In the genomic region with DNA sequence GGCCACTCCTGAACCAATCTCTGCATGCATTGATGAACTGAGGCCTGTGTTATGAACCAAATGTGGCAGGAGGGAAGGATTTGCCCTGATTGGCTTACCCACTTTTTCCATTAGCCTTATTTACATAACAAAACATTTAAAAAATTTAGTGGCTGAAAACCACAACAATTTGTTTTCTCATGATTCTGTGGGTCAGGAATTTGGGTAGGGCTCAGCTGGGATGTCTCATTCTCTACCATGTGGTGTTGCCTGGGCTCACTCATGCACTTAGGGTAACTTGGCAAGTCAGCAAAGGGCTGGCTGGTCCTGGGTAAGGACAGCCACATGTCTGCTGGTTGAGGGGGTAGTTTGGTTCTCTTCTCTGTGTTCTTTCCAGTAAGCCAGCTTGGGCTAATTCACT, we compare ENCODE assay signal across 30 cellular contexts. TPM values are rescaled to one million over a fixed set of nuclear protein-coding genes. Genes with fewer than 3 reads are reported as not detected.
A peak's percentile ranks its signal among the peaks of the same experiment; 100 is the strongest.
DNase-seq lines count a peak whose midpoint lies in the region; ATAC-seq, FAIRE-seq and TF ChIP-seq lines count a peak whose summit lies in the region.
"Had no signal": no experiment of that assay in that cellular context is flagged by ENCODE, and none has a peak within 500 bp of the region (broad histone marks: within the 10 kb centered on the region; RNA-seq: fewer than 3 reads in every experiment).

No MANE protein-coding gene starts in this region.

- intact Hi-C loops in activated CD8-positive, alpha-beta T cell treated with anti-CD3 and anti-CD28 coated beads for 36 hours (cut with micrococcal nuclease), result no loop called here
- intact Hi-C loops in ascending aorta (cut with DNase I), result no loop called here

- H3K27ac Mint-ChIP-seq in activated CD8-positive, alpha-beta T cell treated with anti-CD3 and anti-CD28 coated beads for 36 hours, result no peak overlapping the region
- H3K27ac Mint-ChIP-seq: CD14-positive monocyte; natural killer cell treated with Interleukin-12 subunit alpha and Interleukin-12 subunit beta and Interleukin-15 and Interleukin-18, amount 100 ng/mL, for 72 hours; stimulated activated naive CD8-positive, alpha-beta T cell treated with anti-CD3 and anti-CD28 coated beads, Interleukin-15, amount 100 ng/mL, for 72 hours; T-cell had no signal

- CTCF ChIA-PET in BJ (lab: Yijun Ruan, JAX), result interaction anchor here (0.6 to 1.4 kb wide), 3 partner anchors 19 to 48 kb away, joined by 3 to 5 read pairs (median 4); no protein-coding TSS in a partner anchor
- CTCF ChIA-PET in activated CD8-positive, alpha-beta T cell treated with anti-CD3 and anti-CD28 coated beads for 36 hours (lab: Charles Lee), result interaction anchor here (1.5 kb wide), 1 partner anchor 19 kb away, joined by 4 read pairs; no protein-coding TSS in a partner anchor

- H3K4me3 ChIP-seq in BJ (ENCODE audit: low read depth, low read length) (no peak overlapping the region), bronchial epithelial cell (ENCODE audit: low read depth, low read length) (no peak overlapping the region), ascending aorta (no peak overlapping the region)
- H3K4me3 ChIP-seq: dorsolateral prefrontal cortex, PC-9, right atrium auricular region had no signal

- DNase-seq in BJ (ENCODE audit: low read depth), result peak; percentile 20
- peak; percentile 59 for DNase-seq in LHCN-M2 (ENCODE audit: low read depth)
- peak; percentile 73 for DNase-seq in bronchial epithelial cell (ENCODE audit: low read depth)
- peak; percentile 29 for DNase-seq in kidney glomerular epithelial cell (lab: John Stamatoyannopoulos, UW)
- DNase-seq in activated CD8-positive, alpha-beta T cell treated with anti-CD3 and anti-CD28 coated beads for 36 hours, result no peak
- no peak for DNase-seq in ascending aorta (ENCODE audit: low spot score in 2 of 2)
- DNase-seq: activated naive CD4-positive, alpha-beta T cell treated with Interleukin-2 at 50 U/mL for 16 hours; activated T-cell treated with anti-CD3 and anti-CD28 coated beads, Interleukin-2, amount 50 U/mL, for 48 hours; amygdala; dorsolateral prefrontal cortex; KG1; left colon; NCI-H1092; NCI-H187 treated with DMSO at 0.1 percent for 48 hours; NCI-H345; PC-9; SIG-M5; stimulated activated naive CD8-positive, alpha-beta T cell treated with anti-CD3 and anti-CD28 coated beads, Interleukin-15, amount 100 ng/mL, for 72 hours; T-cell had no signal

- FAIRE-seq in bronchial epithelial cell (lab: Jason Lieb, UNC), result no peak
- FAIRE-seq: GM18507, TTC549 had no signal

- H3K36me3 Mint-ChIP-seq in activated CD8-positive, alpha-beta T cell treated with anti-CD3 and anti-CD28 coated beads for 36 hours (ENCODE audit: low read depth), result peaks cover 2% of the 10 kb centered on the region
- H3K36me3 Mint-ChIP-seq: CD14-positive monocyte had no signal

- no peaks in the 10 kb centered on the region for H3K4me1 Mint-ChIP-seq in activated CD8-positive, alpha-beta T cell treated with anti-CD3 and anti-CD28 coated beads for 36 hours (ENCODE audit: low read depth)
- H3K4me1 Mint-ChIP-seq: CD14-positive monocyte; stimulated activated naive CD8-positive, alpha-beta T cell treated with anti-CD3 and anti-CD28 coated beads, Interleukin-15, amount 100 ng/mL, for 72 hours; T-cell had no signal

- H3K27me3 ChIP-seq in BJ (ENCODE audit: control insufficient read depth, insufficient read depth, low read length), result no peaks in the 10 kb centered on the region
- H3K27me3 ChIP-seq in bronchial epithelial cell (ENCODE audit: control insufficient read depth, insufficient read depth, low read length), result no peaks in the 10 kb centered on the region
- H3K27me3 ChIP-seq in ascending aorta, result no peaks in the 10 kb centered on the region
- H3K27me3 ChIP-seq: right atrium auricular region had no signal

- ATAC-seq in GM18520 (IDR thresholded peaks at IDR 0.05; ENCODE audit: unreplicated experiment) (no peak), GM21717 (IDR thresholded peaks at IDR 0.05; ENCODE audit: unreplicated experiment) (no peak)
- ATAC-seq in activated CD8-positive, alpha-beta T cell treated with anti-CD3 and anti-CD28 coated beads for 36 hours, result no peak
- ATAC-seq: HCT116; left colon; natural killer cell treated with Interleukin-12 subunit alpha and Interleukin-12 subunit beta and Interleukin-15 and Interleukin-18, amount 100 ng/mL, for 72 hours; stimulated activated naive CD8-positive, alpha-beta T cell treated with anti-CD3 and anti-CD28 coated beads, Interleukin-15, amount 100 ng/mL, for 72 hours; T-cell had no signal

- POLR2A ChIA-PET in BJ (lab: Charles Lee), result no interaction called here
- POLR2A ChIA-PET in activated CD8-positive, alpha-beta T cell treated with anti-CD3 and anti-CD28 coated beads for 36 hours (lab: Charles Lee), result no interaction called here

- no peaks in the 10 kb centered on the region for H3K4me1 ChIP-seq in ascending aorta
- H3K4me1 ChIP-seq: right atrium auricular region had no signal

- H3K9me3 Mint-ChIP-seq in activated CD8-positive, alpha-beta T cell treated with anti-CD3 and anti-CD28 coated beads for 36 hours, result peaks cover 4% of the 10 kb centered on the region
- H3K9me3 Mint-ChIP-seq: natural killer cell treated with Interleukin-12 subunit alpha and Interleukin-12 subunit beta and Interleukin-15 and Interleukin-18, amount 100 ng/mL, for 72 hours had no signal

- no peak for TF ChIP-seq CTCF in BJ (IDR thresholded peaks at IDR 0.05; ENCODE audit: insufficient read depth, low read depth, low read length)
- no peak for TF ChIP-seq CTCF in bronchial epithelial cell (IDR thresholded peaks at IDR 0.05; ENCODE audit: insufficient read depth, low read length, severe bottlenecking)
- TF ChIP-seq CTCF in activated CD8-positive, alpha-beta T cell treated with anti-CD3 and anti-CD28 coated beads for 36 hours (IDR thresholded peaks at IDR 0.05), result no peak
- no peak for TF ChIP-seq CTCF in ascending aorta (IDR thresholded peaks at IDR 0.05)

- no peaks in the 10 kb centered on the region for H3K36me3 ChIP-seq in BJ (ENCODE audit: control insufficient read depth, insufficient read depth, low read length)
- H3K36me3 ChIP-seq in bronchial epithelial cell (ENCODE audit: control insufficient read depth, insufficient read depth, low read length), result no peaks in the 10 kb centered on the region
- H3K36me3 ChIP-seq in ascending aorta, result no peaks in the 10 kb centered on the region
- H3K36me3 ChIP-seq: right atrium auricular region had no signal

- H3K27me3 Mint-ChIP-seq in activated CD8-positive, alpha-beta T cell treated with anti-CD3 and anti-CD28 coated beads for 36 hours, result no peaks in the 10 kb centered on the region
- H3K27me3 Mint-ChIP-seq: stimulated activated naive CD8-positive, alpha-beta T cell treated with anti-CD3 and anti-CD28 coated beads, Interleukin-15, amount 100 ng/mL, for 72 hours had no signal

- no peak overlapping the region for H3K27ac ChIP-seq in ascending aorta
- H3K27ac ChIP-seq: dorsolateral prefrontal cortex, PC-9, right atrium auricular region had no signal

- H3K4me3 Mint-ChIP-seq in activated CD8-positive, alpha-beta T cell treated with anti-CD3 and anti-CD28 coated beads for 36 hours, result no peak overlapping the region
- H3K4me3 Mint-ChIP-seq: CD14-positive monocyte; natural killer cell treated with Interleukin-12 subunit alpha and Interleukin-12 subunit beta and Interleukin-15 and Interleukin-18, amount 100 ng/mL, for 72 hours; stimulated activated naive CD8-positive, alpha-beta T cell treated with anti-CD3 and anti-CD28 coated beads, Interleukin-15, amount 100 ng/mL, for 72 hours; T-cell had no signal

- peaks cover 0 to 4% of the 10 kb centered on the region in 2 donors for H3K9me3 ChIP-seq in ascending aorta

RNA-seq across cellular contexts. Expression of a gene that starts 35.1 kb away (rescaled TPM):
- polyA plus RNA-seq in BJ (2011; rRNA removed), result 7.3 and 14.0 TPM in 2 replicates
- 3.4 and 4.7 TPM in 2 replicates for polyA minus RNA-seq in BJ (2011; rRNA and poly(A)+ RNA removed)
- total RNA-seq in LHCN-M2 (2014; rRNA removed), result 6.9 and 7.9 TPM in 2 replicates
- 3.3 TPM for polyA plus RNA-seq in LHCN-M2 (2012)
- total RNA-seq in bronchial epithelial cell, result 24.7 and 50.1 TPM in 2 replicates
- total RNA-seq in activated CD8-positive, alpha-beta T cell treated with anti-CD3 and anti-CD28 coated beads for 36 hours, result 10 to 100 TPM; 12.9 to 13.9 TPM
- total RNA-seq in ascending aorta, result 40.1 TPM

RNA-seq across cellular contexts. Expression of a gene that starts 45.0 kb away (rescaled TPM):
- not detected in 2 replicates for polyA plus RNA-seq in BJ (2011; rRNA removed)
- polyA minus RNA-seq in BJ (2011; rRNA and poly(A)+ RNA removed), result not detected in 2 replicates
- total RNA-seq in LHCN-M2 (2014; rRNA removed) (not detected in 2 replicates), bronchial epithelial cell (not detected in 2 replicates), ascending aorta (not detected)
- polyA plus RNA-seq in LHCN-M2 (2012), result not detected
- not detected for total RNA-seq in activated CD8-positive, alpha-beta T cell treated with anti-CD3 and anti-CD28 coated beads for 36 hours
- total RNA-seq: activated CD8-positive, alpha-beta memory T cell treated with anti-CD3 and anti-CD28 coated beads for 36 hours; HT-29; left colon; natural killer cell treated with Interleukin-12 subunit alpha and Interleukin-12 subunit beta and Interleukin-15 and Interleukin-18, amount 100 ng/mL, for 72 hours; osteocyte; PC-9; right atrium auricular region; T-cell had no signal
- polyA plus RNA-seq: CD14-positive monocyte had no signal

Comparison
In these comparisons a context has a peak if more than half of its experiments do, and no peak if none do; other contexts are left out.
1. DNase-seq: peak in BJ (single experiment), LHCN-M2 (single experiment), bronchial epithelial cell (single experiment) and kidney glomerular epithelial cell (single experiment); none in activated CD8-positive, alpha-beta T cell treated with anti-CD3 and anti-CD28 coated beads for 36 hours (single experiment) and ascending aorta (0 of 2).